In genomic region chr15:70097337-70098169, GRCh38 we compare ENCODE assay signal across 8 cellular contexts. TPM values are rescaled to one million over a fixed set of nuclear protein-coding genes. Genes with fewer than 3 reads are reported as not detected.
DNase-seq lines count a peak whose midpoint lies in the region; ATAC-seq and TF ChIP-seq lines count a peak whose summit lies in the region.

TSS of gene TLE3 (minus strand) at chr15:70097917. CDS start at chr15:70096798, 1,119 bp downstream.

- TF ChIP-seq CTCF in BE2C (IDR thresholded peaks at IDR 0.05; ENCODE audit: low read depth, low read length) (peak; percentile 48), colonic mucosa (IDR thresholded peaks at IDR 0.05) (peak; percentile 25)

- intact Hi-C loops in colonic mucosa (cut with DNase I): no loop called here

- H3K4me1 ChIP-seq in BE2C: peaks cover 26% of the 10 kb centered on the region
- H3K4me1 ChIP-seq in colonic mucosa: peaks cover 25% of the 10 kb centered on the region

- H3K9ac ChIP-seq in colonic mucosa (ENCODE audit: low read depth in 2 of 2, low read length in 2 of 2): peak within 1 kb of the TSS; percentile 93 to 95

- H3K27me3 ChIP-seq in BE2C (peaks cover 5% of the 10 kb centered on the region; the same call in 1 of the 2 replicates), colonic mucosa (no peaks in the 10 kb centered on the region), layer of hippocampus (ENCODE audit: control insufficient read depth, insufficient read depth, low read length) (no peaks in the 10 kb centered on the region)

- DNase-seq in BE2C (peak; percentile 99), GM19238 (ENCODE audit: insufficient read length, low spot score) (peak; percentile 100), NCI-H524 treated with DMSO at 0.1 percent for 48 hours (lab: John Stamatoyannopoulos, UW) (peak; percentile 96), colonic mucosa (peak; percentile 99)
- peak; percentile 98 for DNase-seq in activated CD4-positive, alpha-beta T cell treated with anti-CD3 and anti-CD28 coated beads for 48 hours
- DNase-seq in stimulated activated CD4-positive, alpha-beta T cell treated with anti-CD3 and anti-CD28 coated beads, Interleukin-1b, Interleukin-23, amount 100 ng/mL, for 48 hours: peak; percentile 98

- peaks cover 18% of the 10 kb centered on the region for H3K36me3 ChIP-seq in BE2C
- no peaks in the 10 kb centered on the region for H3K36me3 ChIP-seq in colonic mucosa

- H3K27ac ChIP-seq in colonic mucosa (peak within 1 kb of the TSS; percentile 98), layer of hippocampus (ENCODE audit: low read depth, low read length) (peak within 1 kb of the TSS; percentile 90)

- peak; percentile 30 for ATAC-seq in HG03457 (IDR thresholded peaks at IDR 0.05; ENCODE audit: unreplicated experiment)

- no peaks in the 10 kb centered on the region for H3K9me3 ChIP-seq in BE2C
- no peaks in the 10 kb centered on the region for H3K9me3 ChIP-seq in colonic mucosa

- H3K4me3 ChIP-seq in BE2C (ENCODE audit: low read depth, low read length) (peak within 1 kb of the TSS; percentile 89), colonic mucosa (peak within 1 kb of the TSS; percentile 78)

RNA-seq across cellular contexts. Expression of gene TLE3, which starts in this region (rescaled TPM):
- 57.2 TPM for polyA plus RNA-seq in BE2C (2012; ENCODE audit: insufficient read depth, insufficient read length, low read depth)
- 10 to 100 TPM; 65.4 to 85.1 TPM for total RNA-seq in colonic mucosa

Comparison
In these comparisons a context has a peak if more than half of its experiments do, and no peak if none do; other contexts are left out.
1. Peak in every context shown above with its lines: DNase-seq, ATAC-seq, H3K4me3 ChIP-seq and H3K27ac ChIP-seq.